In the genomic region with DNA sequence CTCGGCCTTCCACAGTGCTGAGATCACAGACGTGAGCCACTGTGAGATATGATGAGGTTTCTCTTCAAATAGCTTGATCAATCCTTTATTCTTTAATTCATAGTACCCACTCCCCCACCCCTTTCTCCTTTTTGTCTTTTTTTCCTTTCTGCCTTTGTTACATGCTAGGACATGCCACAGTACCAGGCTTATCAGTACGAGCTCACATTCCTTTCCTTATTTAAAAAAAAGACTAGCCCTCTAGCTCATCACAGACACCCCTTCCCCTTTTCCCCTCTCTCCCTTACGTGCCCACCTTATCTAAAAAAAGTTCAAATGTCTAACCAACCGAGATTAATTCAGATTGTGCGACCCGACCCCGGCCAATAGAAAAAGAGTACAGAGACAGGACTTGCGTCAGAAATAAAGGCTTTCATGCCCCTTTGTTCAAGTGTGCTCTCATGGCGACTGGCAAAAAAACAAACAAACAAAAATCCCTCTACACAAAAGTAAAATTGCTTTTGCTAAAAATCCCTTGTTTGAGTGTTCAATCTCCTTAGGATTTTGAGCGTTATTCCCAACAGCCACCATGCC, we compare ENCODE assay signal across 25 cellular contexts. TPM values are rescaled to one million over a fixed set of nuclear protein-coding genes. Genes with fewer than 3 reads are reported as not detected.
A peak's percentile ranks its signal among the peaks of the same experiment; 100 is the strongest.
DNase-seq lines count a peak whose midpoint lies in the region; ATAC-seq, FAIRE-seq and TF ChIP-seq lines count a peak whose summit lies in the region.
"Had no signal": no experiment of that assay in that cellular context is flagged by ENCODE, and none has a peak within 500 bp of the region (broad histone marks: within the 10 kb centered on the region; RNA-seq: fewer than 3 reads in every experiment).

No MANE protein-coding gene starts in this region.

- H3K9ac ChIP-seq in astrocyte (ENCODE audit: low read length), result no peak overlapping the region
- H3K9ac ChIP-seq in kidney (ENCODE audit: low read length in 2 of 2), result no peak overlapping the region

- H3K9me3 Mint-ChIP-seq in astrocyte (ENCODE audit: unreplicated experiment), result no peaks in the 10 kb centered on the region
- H3K9me3 Mint-ChIP-seq: central memory CD8-positive, alpha-beta T cell had no signal

- DNase-seq in cardiac muscle cell (ENCODE audit: low read depth in 1 of 2, low spot score in 1 of 2) (peak; percentile 22 to 42), right atrium auricular region (ENCODE audit: low spot score) (no peak), astrocyte (ENCODE audit: low read depth) (no peak), islet precursor cell (peak; percentile 51), NK-92 (lab: John Stamatoyannopoulos, UW; ENCODE audit: unreplicated experiment) (no peak), upper lobe of left lung (no peak), kidney (no peak)
- DNase-seq: ACHN; activated CD4-positive, alpha-beta T cell treated with anti-CD3 and anti-CD28 coated beads for 1 hour; DMS79; effector CD8-positive, alpha-beta T cell; MG63; NCI-H187 treated with DMSO at 0.1 percent for 48 hours; NCI-H82; nucleus accumbens; right lobe of liver; stimulated activated naive CD8-positive, alpha-beta T cell treated with anti-CD3 and anti-CD28 coated beads, Interleukin-15, Interleukin-2, amounts not matched to agents 100 U/mL and 50 U/mL, for 24 hours; T1000; transverse colon had no signal

- no peak overlapping the region for H3K4me2 ChIP-seq in astrocyte (ENCODE audit: low read length)
- H3K4me2 ChIP-seq: hepatocyte had no signal

- H4K20me1 ChIP-seq in astrocyte (ENCODE audit: insufficient read depth, low read length), result no peaks in the 10 kb centered on the region

- TF ChIP-seq POLR2A in upper lobe of left lung (IDR thresholded peaks at IDR 0.05), result no peak

- ATAC-seq in upper lobe of left lung (ENCODE audit: low FRiP score in 2 of 2) (no peak), HG03095 (IDR thresholded peaks at IDR 0.05; ENCODE audit: unreplicated experiment) (no peak)
- ATAC-seq: Panc1; right lobe of liver; stimulated activated naive CD8-positive, alpha-beta T cell treated with anti-CD3 and anti-CD28 coated beads, Interleukin-15, Interleukin-2, amounts not matched to agents 100 U/mL and 50 U/mL, for 24 hours had no signal

- intact Hi-C loops in kidney (cut with DNase I), result no loop called here

- peak overlapping the region; percentile 77 for H3K27ac ChIP-seq in cardiac muscle cell
- H3K27ac ChIP-seq in right atrium auricular region, result no peak overlapping the region
- no peak overlapping the region for H3K27ac ChIP-seq in astrocyte (ENCODE audit: low read depth, low read length)
- no peak overlapping the region for H3K27ac ChIP-seq in upper lobe of left lung
- no peak overlapping the region for H3K27ac ChIP-seq in kidney (ENCODE audit: low read depth in 2 of 2, low read length in 2 of 2)
- H3K27ac ChIP-seq: hepatocyte, right lobe of liver, SK-N-MC, transverse colon had no signal

- H2AFZ ChIP-seq in astrocyte (ENCODE audit: low read depth, low read length), result no peak overlapping the region
- H2AFZ ChIP-seq: hepatocyte had no signal

- H3K4me1 Mint-ChIP-seq in astrocyte (ENCODE audit: low read depth, unreplicated experiment), result peaks cover 4% of the 10 kb centered on the region
- H3K4me1 Mint-ChIP-seq: CD14-positive monocyte; central memory CD8-positive, alpha-beta T cell had no signal

- 67 to 71% methylated on average over 11 of the region's 11 CpGs for WGBS in upper lobe of left lung, 2 donors

- no peak for FAIRE-seq in astrocyte (lab: Jason Lieb, UNC)
- FAIRE-seq in kidney (lab: Jason Lieb, UNC), result no peak

- no peak for TF ChIP-seq EP300 in upper lobe of left lung (IDR thresholded peaks at IDR 0.05)

- H3K79me2 ChIP-seq in astrocyte (ENCODE audit: insufficient read depth, low read length), result no peaks in the 10 kb centered on the region
- H3K79me2 ChIP-seq: hepatocyte had no signal

- H3K27me3 Mint-ChIP-seq in astrocyte (ENCODE audit: low read depth, unreplicated experiment), result peaks cover under 1% of the 10 kb centered on the region

- H3K4me3 ChIP-seq in cardiac muscle cell, result no peak overlapping the region
- H3K4me3 ChIP-seq in right atrium auricular region, result no peak overlapping the region
- no peak overlapping the region for H3K4me3 ChIP-seq in astrocyte (ENCODE audit: insufficient read depth, low read depth, low read length)
- H3K4me3 ChIP-seq in upper lobe of left lung, result no peak overlapping the region
- no peak overlapping the region for H3K4me3 ChIP-seq in kidney (ENCODE audit: low read length in 2 of 2)
- H3K4me3 ChIP-seq: hepatocyte, MG63, right lobe of liver, SK-N-MC, transverse colon had no signal

- TF ChIP-seq CTCF in cardiac muscle cell (IDR thresholded peaks at IDR 0.05; ENCODE audit: low read depth, low read length) (no peak), right atrium auricular region (IDR thresholded peaks at IDR 0.05) (no peak), astrocyte (IDR thresholded peaks at IDR 0.05; ENCODE audit: insufficient read depth, low read depth, low read length) (no peak), upper lobe of left lung (IDR thresholded peaks at IDR 0.05) (no peak), kidney (IDR thresholded peaks at IDR 0.05; ENCODE audit: borderline replicate concordance, extremely low read depth, insufficient read depth) (no peak)

- H3K27me3 ChIP-seq in cardiac muscle cell, result no peaks in the 10 kb centered on the region
- no peaks in the 10 kb centered on the region for H3K27me3 ChIP-seq in right atrium auricular region
- no peaks in the 10 kb centered on the region for H3K27me3 ChIP-seq in astrocyte (ENCODE audit: insufficient read depth, low read length)
- no peaks in the 10 kb centered on the region for H3K27me3 ChIP-seq in upper lobe of left lung
- H3K27me3 ChIP-seq: hepatocyte, MG63, right lobe of liver, transverse colon had no signal

- H3K4me3 Mint-ChIP-seq in astrocyte (ENCODE audit: unreplicated experiment), result no peak overlapping the region
- H3K4me3 Mint-ChIP-seq: CD14-positive monocyte; central memory CD8-positive, alpha-beta T cell had no signal

- H3K4me1 ChIP-seq in cardiac muscle cell (ENCODE audit: low read depth) (peaks cover 31% of the 10 kb centered on the region), right atrium auricular region (no peaks in the 10 kb centered on the region), astrocyte (ENCODE audit: insufficient read depth, low read length) (no peaks in the 10 kb centered on the region), upper lobe of left lung (no peaks in the 10 kb centered on the region), kidney (ENCODE audit: control insufficient read depth in 1 of 2, insufficient read depth in 1 of 2, low read depth in 1 of 2, low read length in 2 of 2) (no peaks in the 10 kb centered on the region)
- H3K4me1 ChIP-seq: right lobe of liver, transverse colon had no signal

- H3K9me3 ChIP-seq in cardiac muscle cell (ENCODE audit: low read depth), result no peaks in the 10 kb centered on the region
- no peaks in the 10 kb centered on the region for H3K9me3 ChIP-seq in right atrium auricular region
- H3K9me3 ChIP-seq in astrocyte (ENCODE audit: insufficient read depth, low read depth, low read length), result no peaks in the 10 kb centered on the region
- H3K9me3 ChIP-seq in upper lobe of left lung, result no peaks in the 10 kb centered on the region
- H3K9me3 ChIP-seq in kidney (ENCODE audit: control insufficient read depth in 1 of 2, low read length in 2 of 2), result no peaks in the 10 kb centered on the region
- H3K9me3 ChIP-seq: MG63, right lobe of liver, transverse colon had no signal

- no peaks in the 10 kb centered on the region for H3K36me3 Mint-ChIP-seq in astrocyte (ENCODE audit: low read depth, unreplicated experiment)
- H3K36me3 Mint-ChIP-seq: CD14-positive monocyte had no signal

- peak overlapping the region; percentile 87 for H3K27ac Mint-ChIP-seq in astrocyte (ENCODE audit: unreplicated experiment)
- H3K27ac Mint-ChIP-seq: CD14-positive monocyte had no signal

- H3K36me3 ChIP-seq in cardiac muscle cell (no peaks in the 10 kb centered on the region), right atrium auricular region (no peaks in the 10 kb centered on the region), astrocyte (ENCODE audit: insufficient read depth, low read length) (no peaks in the 10 kb centered on the region), upper lobe of left lung (no peaks in the 10 kb centered on the region), kidney (ENCODE audit: control insufficient read depth in 1 of 2, insufficient read depth in 2 of 2, low read length in 2 of 2) (no peaks in the 10 kb centered on the region)
- H3K36me3 ChIP-seq: MG63, right lobe of liver, transverse colon had no signal

RNA-seq across cellular contexts. Expression of gene MRAP2, which starts 49.2 kb away (rescaled TPM):
- total RNA-seq in cardiac muscle cell, result 8.7 and 14.6 TPM in 2 replicates
- polyA plus RNA-seq in cardiac muscle cell, result 17.4 and 20.6 TPM in 2 replicates
- total RNA-seq in right atrium auricular region, result under 1 TPM in 1 of 2 donors, not detected in 1; 0.20 TPM
- total RNA-seq in astrocyte, result 0.12 and 0.20 TPM in 2 replicates
- total RNA-seq in upper lobe of left lung, result 1 to 10 TPM in 3 of 6 donors, under 1 TPM in 2, not detected in 1; 0.40 to 3.1 (median 1.4) TPM
- total RNA-seq in kidney, result 5.0 TPM
- 4.2 TPM for polyA plus RNA-seq in kidney (ENCODE audit: insufficient read depth, low read depth, low replicate concordance)
- polyA plus RNA-seq: CD14-positive monocyte had no signal

Comparison
In these comparisons a context has a peak if more than half of its experiments do, and no peak if none do; other contexts are left out.
1. DNase-seq: peak in cardiac muscle cell (2 of 2) and islet precursor cell (single experiment); none in right atrium auricular region (single experiment), astrocyte (single experiment), NK-92 (single experiment), upper lobe of left lung (0 of 2) and kidney (single experiment).